Comparison of ENCODE assay signal across 21 cellular contexts in genomic region chr6:168222261-168222660, GRCh38.
A peak's percentile ranks its signal among the peaks of the same experiment; 100 is the strongest.
DNase-seq lines count a peak whose midpoint lies in the region; ATAC-seq, FAIRE-seq and TF ChIP-seq lines count a peak whose summit lies in the region.
"Had no signal": no experiment of that assay in that cellular context is flagged by ENCODE, and none has a peak within 500 bp of the region (broad histone marks: within the 10 kb centered on the region; RNA-seq: fewer than 3 reads in every experiment).

No MANE protein-coding gene starts in this region.

- H3K36me3 ChIP-seq in kidney (ENCODE audit: control insufficient read depth in 1 of 2, insufficient read depth in 2 of 2, low read length in 2 of 2) (no peaks in the 10 kb centered on the region), osteoblast (ENCODE audit: insufficient read depth, low read length) (no peaks in the 10 kb centered on the region)
- H3K36me3 ChIP-seq: BE2C had no signal

- H3K27me3 Mint-ChIP-seq in natural killer cell treated with Interleukin-12 subunit alpha and Interleukin-12 subunit beta and Interleukin-15 and Interleukin-18, amount 100 ng/mL, for 72 hours, result peaks cover 0 to 21% of the 10 kb centered on the region in 2 donors
- peaks cover 8 to 9% of the 10 kb centered on the region in 2 donors for H3K27me3 Mint-ChIP-seq in natural killer cell (ENCODE audit: low read depth in 2 of 2)

- no peak overlapping the region for H3K9ac ChIP-seq in kidney (ENCODE audit: low read length in 2 of 2)

- TF ChIP-seq CTCF in natural killer cell (IDR thresholded peaks at IDR 0.05) (no peak), kidney (IDR thresholded peaks at IDR 0.05; ENCODE audit: borderline replicate concordance, extremely low read depth, insufficient read depth) (no peak), osteoblast (IDR thresholded peaks at IDR 0.05; ENCODE audit: extremely low read depth, low read depth, low read length) (no peak)

- H3K4me2 ChIP-seq in osteoblast (ENCODE audit: insufficient read depth, low read length), result no peak overlapping the region
- H3K4me2 ChIP-seq: GM23338 had no signal

- H3K4me3 Mint-ChIP-seq in natural killer cell treated with Interleukin-12 subunit alpha and Interleukin-12 subunit beta and Interleukin-15 and Interleukin-18, amount 100 ng/mL, for 72 hours, result no peak overlapping the region
- H3K4me3 Mint-ChIP-seq in natural killer cell, result no peak overlapping the region
- H3K4me3 Mint-ChIP-seq: CD4-positive, alpha-beta T cell; GM23338; HFFc6; IgD-negative memory B cell had no signal

- ATAC-seq in natural killer cell treated with Interleukin-12 subunit alpha and Interleukin-12 subunit beta and Interleukin-15 and Interleukin-18, amount 100 ng/mL, for 72 hours, result peak in 1 of 2 donors; percentile 20
- ATAC-seq in natural killer cell, result no peak
- ATAC-seq: GM23338, HCT116 had no signal

- H3K4me1 ChIP-seq in kidney (ENCODE audit: control insufficient read depth in 1 of 2, insufficient read depth in 1 of 2, low read depth in 1 of 2, low read length in 2 of 2) (no peaks in the 10 kb centered on the region), osteoblast (ENCODE audit: insufficient read depth, low read length) (peaks cover 11% of the 10 kb centered on the region)
- H3K4me1 ChIP-seq: BE2C had no signal

- H3K9me3 ChIP-seq in kidney (ENCODE audit: control insufficient read depth in 1 of 2, low read length in 2 of 2) (no peaks in the 10 kb centered on the region), osteoblast (ENCODE audit: low read depth, low read length) (no peaks in the 10 kb centered on the region)
- H3K9me3 ChIP-seq: BE2C had no signal

- no peak overlapping the region for H3K27ac Mint-ChIP-seq in natural killer cell treated with Interleukin-12 subunit alpha and Interleukin-12 subunit beta and Interleukin-15 and Interleukin-18, amount 100 ng/mL, for 72 hours
- no peak overlapping the region for H3K27ac Mint-ChIP-seq in natural killer cell
- H3K27ac Mint-ChIP-seq: CD4-positive, alpha-beta T cell; GM23338; HFFc6 had no signal

- H3K4me1 Mint-ChIP-seq in natural killer cell treated with Interleukin-12 subunit alpha and Interleukin-12 subunit beta and Interleukin-15 and Interleukin-18, amount 100 ng/mL, for 72 hours (ENCODE audit: low read depth in 2 of 2), result no peaks in the 10 kb centered on the region
- no peaks in the 10 kb centered on the region for H3K4me1 Mint-ChIP-seq in natural killer cell
- H3K4me1 Mint-ChIP-seq: IgD-negative memory B cell had no signal

- no peak for FAIRE-seq in kidney (lab: Jason Lieb, UNC)
- FAIRE-seq: A204.1, G401.6, GM12891, GM18507, H54, HTR-8/SVneo had no signal

- H3K36me3 Mint-ChIP-seq in natural killer cell treated with Interleukin-12 subunit alpha and Interleukin-12 subunit beta and Interleukin-15 and Interleukin-18, amount 100 ng/mL, for 72 hours, result no peaks in the 10 kb centered on the region
- H3K36me3 Mint-ChIP-seq in natural killer cell, result no peaks in the 10 kb centered on the region
- H3K36me3 Mint-ChIP-seq: IgD-negative memory B cell had no signal

- H3K27me3 ChIP-seq in osteoblast (ENCODE audit: insufficient read depth, low read length), result peaks cover 3% of the 10 kb centered on the region
- H3K27me3 ChIP-seq: BE2C had no signal

- H3K9me3 Mint-ChIP-seq in natural killer cell treated with Interleukin-12 subunit alpha and Interleukin-12 subunit beta and Interleukin-15 and Interleukin-18, amount 100 ng/mL, for 72 hours, result no peaks in the 10 kb centered on the region
- no peaks in the 10 kb centered on the region for H3K9me3 Mint-ChIP-seq in natural killer cell
- H3K9me3 Mint-ChIP-seq: CD4-positive, alpha-beta T cell; GM23338; IgD-negative memory B cell had no signal

- peak; percentile 53 for DNase-seq in natural killer cell treated with Interleukin-12 subunit alpha and Interleukin-12 subunit beta and Interleukin-15 and Interleukin-18, amount 100 ng/mL, for 72 hours (ENCODE audit: low spot score)
- DNase-seq in natural killer cell (no peak), kidney (peak; percentile 33), osteoblast (ENCODE audit: insufficient read length, low spot score, missing footprints) (peak; percentile 58), NCI-H82 treated with DMSO at 0.1 percent for 48 hours (lab: John Stamatoyannopoulos, UW; ENCODE audit: unreplicated experiment) (no peak), NCI-H2196 treated with DMSO at 0.1 percent for 48 hours (lab: John Stamatoyannopoulos, UW; ENCODE audit: unreplicated experiment) (no peak)
- DNase-seq: ACHN; BE2C; C1 segment of cervical spinal cord; CD4-positive, alpha-beta T cell; HFFc6; KBM-7 had no signal

- H3K27ac ChIP-seq in kidney (ENCODE audit: low read depth in 2 of 2, low read length in 2 of 2) (no peak overlapping the region), osteoblast (ENCODE audit: low read depth, low read length) (no peak overlapping the region)

- no peaks in the 10 kb centered on the region for H4K20me1 ChIP-seq in osteoblast (ENCODE audit: insufficient read depth, low read length)

- intact Hi-C loops in natural killer cell (cut with micrococcal nuclease), result no loop called here
- intact Hi-C loops in kidney (cut with DNase I), result no loop called here

- no peak overlapping the region for H2AFZ ChIP-seq in osteoblast (ENCODE audit: low read length)

- H3K79me2 ChIP-seq in osteoblast (ENCODE audit: insufficient read depth, low read length), result no peaks in the 10 kb centered on the region

- no peak overlapping the region for H3K4me3 ChIP-seq in kidney (ENCODE audit: low read length in 2 of 2)
- H3K4me3 ChIP-seq in osteoblast (ENCODE audit: insufficient read depth, low read length), result no peak overlapping the region
- H3K4me3 ChIP-seq: GM23338 had no signal

Comparison
In these comparisons a context has a peak if more than half of its experiments do, and no peak if none do; other contexts are left out.
1. DNase-seq: peak in natural killer cell treated with Interleukin-12 subunit alpha and Interleukin-12 subunit beta and Interleukin-15 and Interleukin-18, amount 100 ng/mL, for 72 hours (single experiment), kidney (single experiment) and osteoblast (single experiment); none in natural killer cell (single experiment), NCI-H82 treated with DMSO at 0.1 percent for 48 hours (single experiment) and NCI-H2196 treated with DMSO at 0.1 percent for 48 hours (single experiment).